8 cellular contexts compared by ENCODE assay signal in the genomic region with DNA sequence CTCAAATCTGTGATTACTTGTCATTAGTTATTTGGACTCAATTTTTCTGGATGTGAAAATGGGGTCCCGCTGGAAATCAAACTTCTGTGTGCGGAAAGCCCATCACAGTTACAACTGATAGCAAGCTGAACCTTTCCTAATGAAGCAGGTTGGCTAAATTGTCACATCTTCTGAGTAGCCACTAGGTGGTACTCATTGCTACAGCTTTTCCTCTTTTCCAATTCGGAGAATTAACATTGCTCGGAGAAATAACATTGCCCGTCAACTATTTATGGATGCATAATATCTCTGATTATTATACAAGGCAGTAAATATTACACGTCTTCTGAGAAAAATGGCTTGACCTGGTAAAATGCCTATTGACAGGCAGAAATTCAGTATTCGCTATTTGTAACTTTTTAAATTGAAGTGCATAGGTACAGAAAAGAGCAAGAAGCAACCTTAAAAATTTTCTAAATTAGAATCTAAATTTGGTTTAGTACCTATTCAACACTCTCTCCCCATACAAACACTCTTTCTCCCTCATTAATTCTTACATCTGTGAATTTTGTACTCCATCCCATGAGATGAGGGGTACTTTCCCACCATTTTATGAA. TPM values are rescaled to one million over a fixed set of nuclear protein-coding genes. Genes with fewer than 3 reads are reported as not detected.
DNase-seq lines count a peak whose midpoint lies in the region; ATAC-seq, FAIRE-seq and TF ChIP-seq lines count a peak whose summit lies in the region.

No MANE protein-coding gene starts in this region.

- H3K23ac ChIP-seq in H1 (ENCODE audit: insufficient read length): no peak overlapping the region

- WGBS in A549 (ENCODE audit: missing lambda C conversion rate): 18% methylated on average over 7 of the region's 7 CpGs
- 60% methylated on average over 7 of the region's 7 CpGs; no CpG with 5 or more reads in 1 of the 2 experiments for WGBS in H1 (ENCODE audit: extremely low coverage in 1 of 2, insufficient coverage in 1 of 2, insufficient read length in 1 of 2, insufficient replicate concordance in 2 of 2, low coverage in 1 of 2, low lambda C conversion rate in 2 of 2, missing lambda C conversion rate in 1 of 2), 2 experiments
- 16 to 20% methylated on average over 7 of the region's 7 CpGs for WGBS in pancreas, 2 donors

- no peak overlapping the region for H4K91ac ChIP-seq in H1 (replicated peaks; ENCODE audit: insufficient read length, low read length)

- TF ChIP-seq EP300 in A549 (IDR thresholded peaks at IDR 0.05) (no peak), H1 (IDR thresholded peaks at IDR 0.05; ENCODE audit: borderline replicate concordance in 1 of 2, low read depth in 2 of 2, low read length in 2 of 2) (no peak)

- TF ChIP-seq RAD21 in A549 (conservative IDR thresholded peaks at IDR 0.05 in 1 of 2, IDR thresholded peaks at IDR 0.05 in 1 of 2) (peak; percentile 79), H1 (IDR thresholded peaks at IDR 0.05 in 1 of 2, conservative IDR thresholded peaks at IDR 0.05 in 1 of 2; ENCODE audit: low read depth in 2 of 2, low read length in 2 of 2) (peak; percentile 73 to 77)

- H2BK5ac ChIP-seq in H1 (ENCODE audit: low read depth, low read length): no peak overlapping the region

- no peak overlapping the region for H3K4ac ChIP-seq in H1 (replicated peaks; ENCODE audit: insufficient read length, low read depth, low read length)

- no peak overlapping the region for H2AFZ ChIP-seq in H1 (ENCODE audit: low read length)

- no peak overlapping the region for H4K5ac ChIP-seq in H1 (ENCODE audit: insufficient read length, low read depth, low read length)

- H3K9ac ChIP-seq in H1 (replicated peaks in 1 of 4; ENCODE audit: extremely low read depth in 1 of 4, low read depth in 3 of 4, low read length in 3 of 4): no peak overlapping the region

- H3K27ac ChIP-seq in A549 (no peak overlapping the region), H1 (ENCODE audit: low read depth, low read length) (no peak overlapping the region), pancreas (no peak overlapping the region)

- no peak overlapping the region for H2BK20ac ChIP-seq in H1 (ENCODE audit: low read length)

- H3K4me3 ChIP-seq in A549: no peak overlapping the region
- no peak overlapping the region for H3K4me3 ChIP-seq in GM12875 (ENCODE audit: low read depth, low read length)
- H3K4me3 ChIP-seq in H1 (ENCODE audit: extremely low read depth in 1 of 4, insufficient read depth in 2 of 4, low read depth in 3 of 4, low read length in 4 of 4): no peak overlapping the region
- H3K4me3 ChIP-seq in pancreas: no peak overlapping the region

- H3K4me1 ChIP-seq in A549: peaks cover 32% of the 10 kb centered on the region
- H3K4me1 ChIP-seq in H1 (replicated peaks in 1 of 4; ENCODE audit: control insufficient read depth in 3 of 4, insufficient read depth in 4 of 4, low read length in 3 of 4): peaks cover 0 to 11% (median 2%) of the 10 kb centered on the region in 4 experiments; a peak in 4 of 7 replicates
- no peaks in the 10 kb centered on the region for H3K4me1 ChIP-seq in pancreas

- no peak overlapping the region for H3K56ac ChIP-seq in H1 (replicated peaks; ENCODE audit: insufficient read length, low read depth, low read length)

- TF ChIP-seq CTCF in A549 (IDR thresholded peaks at IDR 0.05): peak; percentile 80
- peak; percentile 61 for TF ChIP-seq CTCF in GM12875 (IDR thresholded peaks at IDR 0.05; ENCODE audit: borderline replicate concordance, insufficient read depth, low read depth, low read length)
- peak in 2 of 3 experiments; percentile 58 to 81; a peak in 3 of 4 replicates for TF ChIP-seq CTCF in H1 (IDR thresholded peaks at IDR 0.05; ENCODE audit: control extremely low read depth in 1 of 3, insufficient read depth in 1 of 3, low read depth in 1 of 3, low read length in 3 of 3)
- TF ChIP-seq CTCF in pancreas (IDR thresholded peaks at IDR 0.05): peak; percentile 20 to 52 (median 38)

- no peak overlapping the region for H4K8ac ChIP-seq in H1 (ENCODE audit: extremely low read depth, insufficient read depth, low read length)

- H3K4me2 ChIP-seq in A549 (peak overlapping the region; percentile 35; the same call in 2 of the 3 replicates), H1 (ENCODE audit: insufficient read depth in 1 of 2, low read depth in 2 of 2, low read length in 2 of 2) (no peak overlapping the region)

- H3K9me3 ChIP-seq in A549 (no peaks in the 10 kb centered on the region), H1 (ENCODE audit: insufficient read depth in 2 of 2, low read depth in 1 of 2, low read length in 1 of 2) (peaks cover 0 to 4% of the 10 kb centered on the region in 2 experiments; a peak in 2 of 4 replicates), pancreas (no peaks in the 10 kb centered on the region)

- no peak overlapping the region for H3K14ac ChIP-seq in H1 (ENCODE audit: insufficient read length)

- H3K36me3 ChIP-seq in H1 (ENCODE audit: control insufficient read depth in 2 of 4, insufficient read depth in 4 of 4, low read length in 3 of 4) (no peaks in the 10 kb centered on the region), pancreas (no peaks in the 10 kb centered on the region)

- ATAC-seq in A549 (peak; percentile 63 to 85; a peak in 3 of 6 replicates), pancreas (peak in 3 of 4 donors; percentile 65 to 70 (median 68)), HG02981 (IDR thresholded peaks at IDR 0.05; ENCODE audit: unreplicated experiment) (no peak)

- TF ChIP-seq POLR2A in A549 (IDR thresholded peaks at IDR 0.05; ENCODE audit: low read length) (no peak), H1 (IDR thresholded peaks at IDR 0.05; ENCODE audit: control extremely low read depth in 1 of 2, low read depth in 2 of 2, low read length in 2 of 2) (no peak)

- intact Hi-C loops in pancreas (cut with DNase I) (no loop called here), posterior vena cava (cut with DNase I) (no loop called here)

- H2AK5ac ChIP-seq in H1 (ENCODE audit: low read depth, low read length): no peak overlapping the region

- no peaks in the 10 kb centered on the region for H3K79me2 ChIP-seq in H1 (ENCODE audit: control insufficient read depth in 1 of 2, insufficient read depth in 2 of 2, low read length in 2 of 2)

- H2BK120ac ChIP-seq in H1 (replicated peaks; ENCODE audit: low read depth, low read length): no peak overlapping the region

- no peaks in the 10 kb centered on the region for H3K27me3 ChIP-seq in H1 (replicated peaks in 1 of 4; ENCODE audit: control insufficient read depth in 3 of 4, extremely low read depth in 1 of 4, insufficient read depth in 3 of 4, low read length in 3 of 4)
- peaks cover 0 to 9% (median 3%) of the 10 kb centered on the region in 4 donors for H3K27me3 ChIP-seq in pancreas

- H4K20me1 ChIP-seq in H1 (replicated peaks in 1 of 2; ENCODE audit: control insufficient read depth in 1 of 2, insufficient read depth in 2 of 2, low read length in 2 of 2): no peaks in the 10 kb centered on the region

- no peak overlapping the region for H2BK15ac ChIP-seq in H1 (ENCODE audit: low read length)

- H3K23me2 ChIP-seq in H1 (ENCODE audit: low read depth, low read length): no peaks in the 10 kb centered on the region; the same call in 1 of the 2 replicates

- POLR2A ChIA-PET in A549 (lab: Yijun Ruan, JAX): interaction anchor here (0.7 to 0.9 kb wide), 3 partner anchors 17 to 50 kb away, joined by 3 to 4 read pairs (median 3); partner anchors contain the start of gene PKD2L1
- POLR2A ChIA-PET in H1 (lab: Charles Lee; ENCODE audit: partially characterized antibody): interaction anchor here (0.9 kb wide), 2 partner anchors 17 to 43 kb away, joined by 3 to 5 read pairs; partner anchors contain the start of gene SCD

- H3K18ac ChIP-seq in H1 (ENCODE audit: extremely low read depth, low read length): no peak overlapping the region

- no peaks in the 10 kb centered on the region for H3K79me1 ChIP-seq in H1 (ENCODE audit: low read depth, low read length)

- CTCF ChIA-PET in A549 (lab: Yijun Ruan, JAX): interaction anchor here (0.6 to 3.3 kb wide), 26 partner anchors 8 to 444 kb away, joined by 3 to 26 read pairs (median 4); partner anchors contain the start of gene SCD
- CTCF ChIA-PET in H1 (lab: Charles Lee; ENCODE audit: partially characterized antibody): interaction anchor here (0.6 to 2.3 kb wide), 17 partner anchors 9 to 205 kb away, joined by 3 to 12 read pairs (median 3); partner anchors contain the start of genes PKD2L1 and WNT8B

- peak; percentile 97 for FAIRE-seq in A549 (lab: Jason Lieb, UNC)
- peak; percentile 99 for FAIRE-seq in H1 (lab: Jason Lieb, UNC)
- FAIRE-seq in pancreas (lab: Jason Lieb, UNC): no peak

- DNase-seq in A549 (ENCODE audit: low read depth in 1 of 2, low spot score in 1 of 2) (peak; percentile 55 to 69), NCI-H82 treated with DMSO at 0.1 percent for 48 hours (lab: John Stamatoyannopoulos, UW; ENCODE audit: unreplicated experiment) (peak; percentile 33), H1 (ENCODE audit: low read depth in 1 of 2, low spot score in 2 of 2) (no peak), pancreas (no peak), posterior vena cava (ENCODE audit: low spot score) (no peak), NCI-H187 (lab: John Stamatoyannopoulos, UW) (no peak)

- no peak overlapping the region for H2BK12ac ChIP-seq in H1 (ENCODE audit: low read depth, low read length)

RNA-seq across cellular contexts. Expression of gene BLOC1S2, which starts 17.3 kb away (rescaled TPM):
- 56.9 and 91.0 TPM in 2 replicates for polyA plus RNA-seq in A549 (2011; rRNA removed)
- 24.2 and 26.6 TPM in 2 replicates for polyA plus RNA-seq in A549 (2012; cell fraction: cytosol; rRNA removed)
- polyA plus RNA-seq in A549 (2012; cell fraction: nucleus; rRNA removed): 7.9 and 8.7 TPM in 2 replicates
- polyA plus RNA-seq in A549 (2017; fragmentation: RNase III; extraction: RNeasy Plus Mini Kit Qiagen cat#74134 plus additional on column Dnase treatment): 87.6 to 90.9 TPM (median 88.5 TPM) in 3 replicates
- polyA minus RNA-seq in A549 (2011; rRNA and poly(A)+ RNA removed): 10.3 and 10.7 TPM in 2 replicates
- 46.5 and 50.6 TPM in 2 replicates for total RNA-seq in H1 (2021; fragmentation: NEBNext Ultra II Directional; extraction: Animal tissue kit (Norgen Biotek cat#: 25700))
- 13.4 and 25.1 TPM in 2 replicates for polyA plus RNA-seq in H1 (2011; rRNA removed)
- polyA plus RNA-seq in H1 (2011; cell fraction: cytosol; rRNA removed): 39.6 TPM
- 16.9 TPM for polyA plus RNA-seq in H1 (2011; cell fraction: nucleus; rRNA removed)
- polyA plus RNA-seq in H1 (2012, experiment 1 of 2): 43.8 to 59.5 TPM (median 48.3 TPM) in 4 replicates
- polyA plus RNA-seq in H1 (2012, experiment 2 of 2): 8.6 TPM
- 53.1 TPM for polyA plus RNA-seq in H1 (2013, experiment 1 of 2)
- 58.3 TPM for polyA plus RNA-seq in H1 (2013, experiment 2 of 2)
- 6.0 and 14.4 TPM in 2 replicates for polyA minus RNA-seq in H1 (2011; rRNA and poly(A)+ RNA removed)
- 10.1 TPM for polyA minus RNA-seq in H1 (2011; cell fraction: cytosol; rRNA and poly(A)+ RNA removed)
- 12.1 TPM for polyA minus RNA-seq in H1 (2011; cell fraction: nucleus; rRNA and poly(A)+ RNA removed)
- total RNA-seq in pancreas: 10 to 100 TPM; 11.7 to 18.6 (median 13.4) TPM
- polyA plus RNA-seq in pancreas: 10 to 100 TPM; 14.0 to 30.4 TPM
- total RNA-seq in posterior vena cava: 10 to 100 TPM; 23.6 to 24.6 TPM

RNA-seq across cellular contexts. Expression of gene PKD2L1, which starts 26.2 kb away (rescaled TPM):
- polyA plus RNA-seq in A549 (2011; rRNA removed) (0.06 and 0.26 TPM in 2 replicates), A549 (2017; fragmentation: RNase III; extraction: RNeasy Plus Mini Kit Qiagen cat#74134 plus additional on column Dnase treatment) (0.08 to 0.11 TPM (median 0.10 TPM) in 3 replicates), H1 (2011; rRNA removed) (0.20 and 0.33 TPM in 2 replicates), pancreas (under 1 TPM; 0.11 to 0.54 TPM)
- 0.01 TPM in 1 of 2 replicates, not detected in the other for polyA plus RNA-seq in A549 (2012; cell fraction: cytosol; rRNA removed)
- polyA plus RNA-seq in A549 (2012; cell fraction: nucleus; rRNA removed): 0.04 TPM in 1 of 2 replicates, not detected in the other
- 0.24 TPM in 1 of 2 replicates, not detected in the other for polyA minus RNA-seq in A549 (2011; rRNA and poly(A)+ RNA removed)
- 0.17 and 0.20 TPM in 2 replicates for total RNA-seq in H1 (2021; fragmentation: NEBNext Ultra II Directional; extraction: Animal tissue kit (Norgen Biotek cat#: 25700))
- 0.26 TPM for polyA plus RNA-seq in H1 (2011; cell fraction: cytosol; rRNA removed)
- polyA plus RNA-seq in H1 (2011; cell fraction: nucleus; rRNA removed): 0.20 TPM
- 0.42 to 0.64 TPM (median 0.56 TPM) in 4 replicates for polyA plus RNA-seq in H1 (2012, experiment 1 of 2)
- not detected for polyA plus RNA-seq in H1 (2012, experiment 2 of 2)
- polyA plus RNA-seq in H1 (2013, experiment 1 of 2): 0.16 TPM
- polyA plus RNA-seq in H1 (2013, experiment 2 of 2): 0.17 TPM
- 0.22 TPM in 1 of 2 replicates, not detected in the other for polyA minus RNA-seq in H1 (2011; rRNA and poly(A)+ RNA removed)
- not detected for polyA minus RNA-seq in H1 (2011; cell fraction: cytosol; rRNA and poly(A)+ RNA removed)
- polyA minus RNA-seq in H1 (2011; cell fraction: nucleus; rRNA and poly(A)+ RNA removed): not detected
- total RNA-seq in pancreas (not detected), posterior vena cava (not detected)

RNA-seq across cellular contexts. Expression of gene CWF19L1, which starts 36.4 kb away (rescaled TPM):
- 30.2 and 33.6 TPM in 2 replicates for polyA plus RNA-seq in A549 (2011; rRNA removed)
- polyA plus RNA-seq in A549 (2012; cell fraction: cytosol; rRNA removed): 8.6 and 9.1 TPM in 2 replicates
- 9.7 and 18.8 TPM in 2 replicates for polyA plus RNA-seq in A549 (2012; cell fraction: nucleus; rRNA removed)
- 24.7 to 25.6 TPM (median 24.7 TPM) in 3 replicates for polyA plus RNA-seq in A549 (2017; fragmentation: RNase III; extraction: RNeasy Plus Mini Kit Qiagen cat#74134 plus additional on column Dnase treatment)
- 20.2 and 20.9 TPM in 2 replicates for polyA minus RNA-seq in A549 (2011; rRNA and poly(A)+ RNA removed)
- total RNA-seq in H1 (2021; fragmentation: NEBNext Ultra II Directional; extraction: Animal tissue kit (Norgen Biotek cat#: 25700)): 29.9 and 30.1 TPM in 2 replicates
- polyA plus RNA-seq in H1 (2011; rRNA removed): 8.2 and 11.1 TPM in 2 replicates
- polyA plus RNA-seq in H1 (2011; cell fraction: cytosol; rRNA removed): 12.7 TPM
- 14.4 TPM for polyA plus RNA-seq in H1 (2011; cell fraction: nucleus; rRNA removed)
- polyA plus RNA-seq in H1 (2012, experiment 1 of 2): 19.3 to 26.5 TPM (median 21.4 TPM) in 4 replicates
- polyA plus RNA-seq in H1 (2012, experiment 2 of 2): 20.6 TPM
- 19.0 TPM for polyA plus RNA-seq in H1 (2013, experiment 1 of 2)
- 17.6 TPM for polyA plus RNA-seq in H1 (2013, experiment 2 of 2)
- polyA minus RNA-seq in H1 (2011; rRNA and poly(A)+ RNA removed): 26.9 and 32.7 TPM in 2 replicates
- 12.6 TPM for polyA minus RNA-seq in H1 (2011; cell fraction: cytosol; rRNA and poly(A)+ RNA removed)
- 13.0 TPM for polyA minus RNA-seq in H1 (2011; cell fraction: nucleus; rRNA and poly(A)+ RNA removed)
- total RNA-seq in pancreas: 10 to 100 TPM in 3 of 6 donors, 1 to 10 TPM in 3; 8.0 to 11.9 (median 9.9) TPM
- 10 to 100 TPM; 12.0 to 12.8 TPM for polyA plus RNA-seq in pancreas
- 10 to 100 TPM; 13.0 to 18.9 TPM for total RNA-seq in posterior vena cava

RNA-seq across cellular contexts. Expression of gene SCD, which starts 43.2 kb away (rescaled TPM):
- polyA plus RNA-seq in A549 (2011; rRNA removed): 329 and 348 TPM in 2 replicates
- 66.6 and 81.4 TPM in 2 replicates for polyA plus RNA-seq in A549 (2012; cell fraction: cytosol; rRNA removed)
- polyA plus RNA-seq in A549 (2012; cell fraction: nucleus; rRNA removed): 73.4 and 80.0 TPM in 2 replicates
- 157 to 496 TPM (median 416 TPM) in 3 replicates for polyA plus RNA-seq in A549 (2017; fragmentation: RNase III; extraction: RNeasy Plus Mini Kit Qiagen cat#74134 plus additional on column Dnase treatment)
- 331 and 353 TPM in 2 replicates for polyA minus RNA-seq in A549 (2011; rRNA and poly(A)+ RNA removed)
- total RNA-seq in H1 (2021; fragmentation: NEBNext Ultra II Directional; extraction: Animal tissue kit (Norgen Biotek cat#: 25700)): 604 and 621 TPM in 2 replicates
- 372 and 397 TPM in 2 replicates for polyA plus RNA-seq in H1 (2011; rRNA removed)
- 289 TPM for polyA plus RNA-seq in H1 (2011; cell fraction: cytosol; rRNA removed)
- 214 TPM for polyA plus RNA-seq in H1 (2011; cell fraction: nucleus; rRNA removed)
- polyA plus RNA-seq in H1 (2012, experiment 1 of 2): 318 to 453 TPM (median 393 TPM) in 4 replicates
- polyA plus RNA-seq in H1 (2012, experiment 2 of 2): 219 TPM
- 934 TPM for polyA plus RNA-seq in H1 (2013, experiment 1 of 2)
- 1,101 TPM for polyA plus RNA-seq in H1 (2013, experiment 2 of 2)
- polyA minus RNA-seq in H1 (2011; rRNA and poly(A)+ RNA removed): 618 and 631 TPM in 2 replicates
- 331 TPM for polyA minus RNA-seq in H1 (2011; cell fraction: cytosol; rRNA and poly(A)+ RNA removed)
- 203 TPM for polyA minus RNA-seq in H1 (2011; cell fraction: nucleus; rRNA and poly(A)+ RNA removed)
- 10 to 100 TPM in 3 of 6 donors, 1 to 10 TPM in 3; 1.9 to 87.6 (median 9.7) TPM for total RNA-seq in pancreas
- polyA plus RNA-seq in pancreas: 10 to 100 TPM; 10.9 to 30.1 TPM
- total RNA-seq in posterior vena cava: 10 to 100 TPM in 1 of 2 donors, 1 to 10 TPM in 1; 7.7 to 14.9 TPM

Comparison
In these comparisons a context has a peak if more than half of its experiments do, and no peak if none do; other contexts are left out.
1. DNase-seq: peak in A549 (2 of 2) and NCI-H82 treated with DMSO at 0.1 percent for 48 hours (single experiment); none in H1 (0 of 2), pancreas (0 of 6), posterior vena cava (single experiment) and NCI-H187 (0 of 2).
2. Of the 18 proteins assayed by ChIP-seq in both H1 and A549: peak only in H1: none; only in A549: none; in both: CTCF and RAD21; in neither: 16.
3. Peak in every context shown above with its lines, with median percentiles within 50 percentile points of each other: CTCF ChIP-seq.